Comparison of ENCODE assay signal across 21 cellular contexts in the genomic region with DNA sequence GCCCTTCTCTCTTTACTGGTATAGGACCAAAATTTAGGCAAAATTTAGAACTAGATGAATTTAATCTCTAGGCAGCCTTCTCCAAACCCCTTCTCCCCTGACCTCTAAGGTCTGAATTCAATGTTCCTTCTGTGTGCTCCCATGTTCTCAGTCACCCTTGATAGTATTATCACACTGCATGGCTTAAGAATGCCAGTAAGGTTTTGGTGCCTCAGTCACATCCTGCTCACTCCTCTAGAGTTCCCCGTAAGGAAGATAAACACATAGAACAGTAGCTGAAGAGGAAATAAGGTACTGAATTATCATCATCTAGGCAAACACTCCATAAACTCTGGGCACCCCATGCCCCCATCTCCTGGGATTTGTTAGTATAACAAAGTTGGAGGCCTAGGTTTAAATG. TPM values are rescaled to one million over a fixed set of nuclear protein-coding genes. Genes with fewer than 3 reads are reported as not detected.
"Had no signal": no experiment of that assay in that cellular context is flagged by ENCODE, and none has a peak within 500 bp of the region (broad histone marks: within the 10 kb centered on the region; RNA-seq: fewer than 3 reads in every experiment).

No MANE protein-coding gene starts in this region.

- H3K27ac ChIP-seq: neural progenitor cell, parathyroid adenoma had no signal

- H3K4me2 ChIP-seq: neural progenitor cell had no signal

- H3K27me3 ChIP-seq: esophagus squamous epithelium had no signal

- DNase-seq: activated CD4-positive, alpha-beta memory T cell treated with anti-CD3 and anti-CD28 coated beads for 36 hours; activated CD4-positive, alpha-beta T cell treated with anti-CD3 and anti-CD28 coated beads for 36 hours; activated naive CD4-positive, alpha-beta T cell treated with anti-CD3 and anti-CD28 coated beads, Interleukin-2, amount 10 ng/mL, durations not matched to agents 7 days and 5 days; activated T-cell treated with anti-CD3 and anti-CD28 coated beads, Interleukin-2, amount 50 U/mL, for 24 hours; central memory CD4-positive, alpha-beta T cell; esophagus squamous epithelium; foreskin melanocyte; head of caudate nucleus; left cardiac atrium; naive B cell; stimulated activated CD4-positive, alpha-beta T cell treated with anti-CD3 and anti-CD28 coated beads, Interleukin-15, amount 100 ng/mL, for 24 hours; stimulated activated CD4-positive, alpha-beta T cell treated with anti-CD3 and anti-CD28 coated beads, Interleukin-4, amount 100 ng/mL, for 1 hour; stimulated activated naive B cell treated with anti-CD40 and anti-IgM and Interleukin-4, amounts not matched to agents 10 μg/mL and 1 μg/mL and 100 μg/mL, for 72 hours; substantia nigra; trophoblast cell had no signal

- H3K79me2 ChIP-seq: parathyroid adenoma had no signal

- H3K9ac ChIP-seq: neural progenitor cell, parathyroid adenoma had no signal

- H3K36me3 ChIP-seq: esophagus squamous epithelium, neural progenitor cell had no signal

- H3K9me3 ChIP-seq: esophagus squamous epithelium had no signal

- H3K4me1 ChIP-seq: neural progenitor cell, parathyroid adenoma had no signal

- H3K4me3 ChIP-seq: coronary artery, esophagus squamous epithelium, lung, neural progenitor cell had no signal

- H2AFZ ChIP-seq: neural progenitor cell, parathyroid adenoma had no signal

RNA-seq across cellular contexts. Expression of a gene that starts 18.2 kb away (rescaled TPM):
- total RNA-seq: activated CD4-positive, alpha-beta memory T cell treated with anti-CD3 and anti-CD28 coated beads for 36 hours; activated CD4-positive, alpha-beta T cell treated with anti-CD3 and anti-CD28 coated beads for 36 hours; renal cortical epithelial cell; T-helper 1 cell treated with Interleukin-12 subunit alpha and Interleukin-12 subunit beta and Interleukin-4 antibody, amounts not matched to agents 30 ng/mL and 1 ng/mL, for 36 hours had no signal
